ENCODE assay signal across 13 cellular contexts in the genomic region with DNA sequence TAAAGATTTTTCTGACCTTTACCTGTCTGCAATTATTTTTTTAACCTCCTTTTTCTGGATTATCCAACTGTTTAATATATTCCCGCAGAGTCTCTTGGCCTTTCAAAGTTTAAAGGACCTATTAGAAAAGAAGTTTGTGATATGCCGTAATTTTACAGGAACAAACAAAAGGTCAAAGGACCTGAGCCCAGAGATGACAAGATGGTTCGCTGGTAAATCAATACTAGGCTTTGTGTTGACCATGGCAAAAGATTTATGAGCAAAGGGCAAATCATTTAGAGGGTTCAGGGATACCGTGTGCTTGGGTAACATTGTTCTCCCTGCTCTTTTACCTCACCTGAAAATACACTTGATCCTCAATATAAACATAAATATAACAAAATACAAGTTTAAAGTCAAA.
DNase-seq lines count a peak whose midpoint lies in the region; ATAC-seq and TF ChIP-seq lines count a peak whose summit lies in the region.
"Had no signal": no experiment of that assay in that cellular context is flagged by ENCODE, and none has a peak within 500 bp of the region (broad histone marks: within the 10 kb centered on the region; RNA-seq: fewer than 3 reads in every experiment).

No MANE protein-coding gene starts in this region.

- no peaks in the 10 kb centered on the region for H3K36me3 Mint-ChIP-seq in WTC11
- H3K36me3 Mint-ChIP-seq in nephron progenitor cell (ENCODE audit: low read depth) = peaks cover 5% of the 10 kb centered on the region
- H3K36me3 Mint-ChIP-seq in natural killer cell = no peaks in the 10 kb centered on the region
- H3K36me3 Mint-ChIP-seq: CD4-positive, CD25-positive, alpha-beta regulatory T cell had no signal

- H3K4me1 Mint-ChIP-seq in WTC11 (peaks cover 9% of the 10 kb centered on the region), nephron progenitor cell (peaks cover 53% of the 10 kb centered on the region), natural killer cell (no peaks in the 10 kb centered on the region)

- CTCF ChIA-PET in WTC11 (lab: Charles Lee) = no interaction called here

- intact Hi-C loops in natural killer cell (cut with micrococcal nuclease) = no loop called here

- H3K27me3 Mint-ChIP-seq in WTC11 (ENCODE audit: low read depth) (no peaks in the 10 kb centered on the region), nephron progenitor cell (ENCODE audit: low read depth, poor library complexity) (no peaks in the 10 kb centered on the region), natural killer cell (ENCODE audit: low read depth in 2 of 2) (no peaks in the 10 kb centered on the region)
- H3K27me3 Mint-ChIP-seq: CD4-positive, CD25-positive, alpha-beta regulatory T cell had no signal

- H3K4me3 Mint-ChIP-seq in WTC11 (no peak overlapping the region), nephron progenitor cell (no peak overlapping the region), natural killer cell (no peak overlapping the region)
- H3K4me3 Mint-ChIP-seq: CD4-positive, CD25-positive, alpha-beta regulatory T cell; GM23338 had no signal

- POLR2A ChIA-PET in WTC11 (lab: Charles Lee) = no interaction called here

- H3K9me3 Mint-ChIP-seq in WTC11 (no peaks in the 10 kb centered on the region), nephron progenitor cell (no peaks in the 10 kb centered on the region), natural killer cell (peaks cover 4 to 7% of the 10 kb centered on the region in 2 donors)
- H3K9me3 Mint-ChIP-seq: GM23338 had no signal

- ATAC-seq in WTC11 (no peak), left lobe of liver (peak; percentile 98), natural killer cell (no peak)
- ATAC-seq: GM12878, GM23338 had no signal

- H3K27ac Mint-ChIP-seq in WTC11 (no peak overlapping the region), nephron progenitor cell (peak overlapping the region; percentile 74), natural killer cell (no peak overlapping the region)
- H3K27ac Mint-ChIP-seq: CD4-positive, CD25-positive, alpha-beta regulatory T cell; GM23338 had no signal

- TF ChIP-seq CTCF in WTC11 (IDR thresholded peaks at IDR 0.05) (no peak), nephron progenitor cell (IDR thresholded peaks at IDR 0.05) (no peak), natural killer cell (IDR thresholded peaks at IDR 0.05) (no peak)

- peak; percentile 75 for DNase-seq in NCI-H146 (lab: John Stamatoyannopoulos, UW)
- no peak for DNase-seq in WTC11 (ENCODE audit: low spot score)
- peak; percentile 49 for DNase-seq in left lobe of liver (ENCODE audit: low spot score)
- no peak for DNase-seq in nephron progenitor cell
- DNase-seq in NCI-H2196 treated with DMSO at 0.1 percent for 48 hours (lab: John Stamatoyannopoulos, UW; ENCODE audit: unreplicated experiment) = no peak
- no peak for DNase-seq in natural killer cell
- no peak for DNase-seq in central memory CD4-positive, alpha-beta T cell
- DNase-seq: ACHN; CD4-positive, CD25-positive, alpha-beta regulatory T cell; DMS79; H7 had no signal

TF ChIP-seq in WTC11, 78 proteins besides CTCF, POLR2A, EP300 and RAD21:
- no peak for TF ChIP-seq NFYB (CRISPR knock-in tag; conservative IDR thresholded peaks at IDR 0.05; ENCODE audit: low read depth)
- TF ChIP-seq GABPB1 (CRISPR knock-in tag; IDR thresholded peaks at IDR 0.05) = peak; percentile 59; the same call in 1 of the 2 replicates

Comparison
In these comparisons a context has a peak if more than half of its experiments do, and no peak if none do; other contexts are left out.
1. DNase-seq: peak in NCI-H146 (single experiment) and left lobe of liver (single experiment); none in WTC11 (single experiment), nephron progenitor cell (single experiment), NCI-H2196 treated with DMSO at 0.1 percent for 48 hours (single experiment), natural killer cell (single experiment) and central memory CD4-positive, alpha-beta T cell (single experiment).